In the genomic region with DNA sequence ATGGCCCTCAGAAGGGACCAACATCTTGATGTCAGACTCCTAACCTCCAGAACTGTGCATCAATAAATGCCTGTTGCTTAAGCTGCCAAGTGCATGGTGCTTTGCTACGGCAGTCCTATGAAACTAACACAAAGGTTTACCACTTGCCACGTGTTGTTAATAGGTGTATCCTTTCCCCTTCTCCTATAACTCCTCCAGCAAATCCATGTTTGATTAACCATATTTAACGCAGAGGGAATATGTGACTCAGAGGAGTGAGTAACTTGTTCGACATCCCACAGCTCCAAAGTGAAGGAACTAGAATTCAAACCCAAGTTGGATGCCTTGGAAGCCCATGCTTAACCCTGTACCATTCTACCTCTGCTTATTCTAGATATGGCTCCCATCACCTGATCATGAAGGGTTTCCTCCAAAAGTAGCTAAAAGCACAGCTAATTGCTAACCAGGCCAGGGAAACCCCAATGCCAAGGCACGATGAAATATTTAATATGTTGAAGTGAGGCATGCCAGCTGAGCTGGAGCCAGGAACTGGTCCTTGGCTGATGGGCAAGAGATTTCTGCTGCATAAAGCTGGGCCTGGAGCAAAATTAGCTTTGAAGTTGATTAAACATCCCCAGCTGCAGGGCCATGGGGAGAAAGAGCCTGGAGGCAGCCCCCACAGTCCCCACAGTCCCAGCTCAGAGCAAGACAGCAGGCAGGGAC, we compare ENCODE assay signal across 22 cellular contexts.
A peak's percentile ranks its signal among the peaks of the same experiment; 100 is the strongest.
DNase-seq lines count a peak whose midpoint lies in the region; ATAC-seq and TF ChIP-seq lines count a peak whose summit lies in the region.
"Had no signal": no experiment of that assay in that cellular context is flagged by ENCODE, and none has a peak within 500 bp of the region (broad histone marks: within the 10 kb centered on the region; RNA-seq: fewer than 3 reads in every experiment).

No MANE protein-coding gene starts in this region.

- POLR2A ChIA-PET in GM10248 (lab: Yijun Ruan, JAX), result no interaction called here

- CTCF ChIA-PET in GM10248 (lab: Yijun Ruan, JAX), result no interaction called here

- no peak for ATAC-seq in HG03342 (IDR thresholded peaks at IDR 0.05; ENCODE audit: unreplicated experiment)
- ATAC-seq: A549, GM12878, K562 had no signal

- DNase-seq in M059J (ENCODE audit: low read depth) (peak; percentile 35), RPMI7951 (ENCODE audit: low read depth) (peak; percentile 25), kidney tubule cell (ENCODE audit: low spot score) (peak; percentile 8), GM10248 (ENCODE audit: extremely low spot score) (no peak), SHP77 treated with DMSO at 0.1 percent for 48 hours (lab: John Stamatoyannopoulos, UW) (no peak), ecto neural progenitor cell (ENCODE audit: low spot score) (no peak)
- DNase-seq: AML-193; CD4-positive, alpha-beta T cell; DMS53; NCI-H1048; NCI-H1417; NCI-H1694; NCI-H2029 treated with DMSO at 0.1 percent for 48 hours; NCI-H2227 treated with DMSO at 0.1 percent for 48 hours; NCI-H526 treated with DMSO at 0.1 percent for 48 hours; RPMI8226; SHP77; T-helper 1 cell had no signal

- no peak for TF ChIP-seq CTCF in GM10248 (IDR thresholded peaks at IDR 0.05; ENCODE audit: control extremely low read depth, extremely low read depth, low read depth, missing control alignments)

Comparison
In these comparisons a context has a peak if more than half of its experiments do, and no peak if none do; other contexts are left out.
1. DNase-seq: peak in M059J (single experiment), RPMI7951 (single experiment) and kidney tubule cell (single experiment); none in GM10248 (single experiment), SHP77 treated with DMSO at 0.1 percent for 48 hours (single experiment) and ecto neural progenitor cell (single experiment).